8 cellular contexts compared by ENCODE assay signal in genomic region chr10:87761892-87762291, GRCh38. TPM values are rescaled to one million over a fixed set of nuclear protein-coding genes. Genes with fewer than 3 reads are reported as not detected.
DNase-seq lines count a peak whose midpoint lies in the region; ATAC-seq and TF ChIP-seq lines count a peak whose summit lies in the region.
"Had no signal": no experiment of that assay in that cellular context is flagged by ENCODE, and none has a peak within 500 bp of the region (broad histone marks: within the 10 kb centered on the region; RNA-seq: fewer than 3 reads in every experiment).

No MANE protein-coding gene starts in this region.

- no peaks in the 10 kb centered on the region for H3K9me3 Mint-ChIP-seq in activated T-cell treated with anti-CD3 and anti-CD28 coated beads, Interleukin-2, amount 50 U/mL, for 4 hours
- H3K9me3 Mint-ChIP-seq: natural killer cell had no signal

- TF ChIP-seq CTCF in omental fat pad (IDR thresholded peaks at IDR 0.05), result no peak
- TF ChIP-seq CTCF in tibial artery (IDR thresholded peaks at IDR 0.05), result no peak

- H3K27me3 Mint-ChIP-seq in activated T-cell treated with anti-CD3 and anti-CD28 coated beads, Interleukin-2, amount 50 U/mL, for 4 hours (ENCODE audit: low read depth), result no peaks in the 10 kb centered on the region

- no peaks in the 10 kb centered on the region for H3K27me3 ChIP-seq in tibial artery

- no peaks in the 10 kb centered on the region for H3K4me1 ChIP-seq in tibial artery

- peaks cover 13% of the 10 kb centered on the region for H3K4me1 Mint-ChIP-seq in activated T-cell treated with anti-CD3 and anti-CD28 coated beads, Interleukin-2, amount 50 U/mL, for 4 hours (ENCODE audit: low read depth)

- DNase-seq in activated T-cell treated with anti-CD3 and anti-CD28 coated beads, Interleukin-2, amount 50 U/mL, for 4 hours, result peak; percentile 14
- no peak for DNase-seq in omental fat pad (ENCODE audit: low spot score)
- DNase-seq in GM19240 (ENCODE audit: insufficient read length, low spot score), result no peak
- DNase-seq in tibial artery, result no peak
- DNase-seq: natural killer cell had no signal

- no peaks in the 10 kb centered on the region for H3K9me3 ChIP-seq in tibial artery

- no peak overlapping the region for H3K4me3 Mint-ChIP-seq in activated T-cell treated with anti-CD3 and anti-CD28 coated beads, Interleukin-2, amount 50 U/mL, for 4 hours
- H3K4me3 Mint-ChIP-seq: natural killer cell had no signal

- peaks cover 29% of the 10 kb centered on the region for H3K36me3 Mint-ChIP-seq in activated T-cell treated with anti-CD3 and anti-CD28 coated beads, Interleukin-2, amount 50 U/mL, for 4 hours (ENCODE audit: insufficient read depth)

- no peak overlapping the region for H3K4me3 ChIP-seq in tibial artery

- intact Hi-C loops in tibial artery (cut with DNase I; ENCODE audit: low total_unique reads), result no loop called here

- no peak overlapping the region for H3K27ac ChIP-seq in tibial artery

- ATAC-seq in GM19035 (IDR thresholded peaks at IDR 0.05; ENCODE audit: unreplicated experiment) (peak; percentile 82), HG03354 (IDR thresholded peaks at IDR 0.05; ENCODE audit: poor library complexity, severe bottlenecking, unreplicated experiment) (peak; percentile 82), omental fat pad (ENCODE audit: low FRiP score) (peak; percentile 85), GM19023 (IDR thresholded peaks at IDR 0.05; ENCODE audit: unreplicated experiment) (no peak)
- ATAC-seq in activated T-cell treated with anti-CD3 and anti-CD28 coated beads, Interleukin-2, amount 50 U/mL, for 4 hours, result peak; percentile 97 to 98

- peaks cover 6 to 25% (median 21%) of the 10 kb centered on the region in 3 donors for H3K36me3 ChIP-seq in tibial artery

RNA-seq across cellular contexts. Expression of gene ATAD1, which starts 56.1 kb away (rescaled TPM):
- total RNA-seq in activated T-cell treated with anti-CD3 and anti-CD28 coated beads, Interleukin-2, amount 50 U/mL, for 4 hours, result 10 to 100 TPM; 52.2 to 61.1 (median 52.5) TPM
- total RNA-seq in omental fat pad, result 10 to 100 TPM; 29.4 to 34.2 (median 31.5) TPM
